ENCODE assay signal across 8 cellular contexts in genomic region chr21:17139189-17139588, GRCh38.
A peak's percentile ranks its signal among the peaks of the same experiment; 100 is the strongest.
DNase-seq lines count a peak whose midpoint lies in the region; ATAC-seq, FAIRE-seq and TF ChIP-seq lines count a peak whose summit lies in the region.
"Not testable (repeated sequence)": the region's sequence is repeated elsewhere in the genome, so short reads cannot be mapped to it uniquely, and the experiment has no call there.

No MANE protein-coding gene starts in this region.

- not testable (repeated sequence) for H2AFZ ChIP-seq in keratinocyte (ENCODE audit: control insufficient read depth, low read length)

- not testable (repeated sequence) for H3K27ac Mint-ChIP-seq in CD14-positive monocyte; activated naive CD8-positive, alpha-beta T cell treated with anti-CD3 and anti-CD28 coated beads for 36 hours; natural killer cell treated with Interleukin-12 subunit alpha and Interleukin-12 subunit beta and Interleukin-15 and Interleukin-18, amount 100 ng/mL, for 72 hours
- peak overlapping the region; percentile 25 for H3K27ac Mint-ChIP-seq in T-helper 17 cell

- peaks cover 0 to 12% (median 7%) of the 10 kb centered on the region in 7 donors for H3K9me3 Mint-ChIP-seq in CD14-positive monocyte
- H3K9me3 Mint-ChIP-seq in activated naive CD8-positive, alpha-beta T cell treated with anti-CD3 and anti-CD28 coated beads for 36 hours, result not testable (repeated sequence)
- peaks cover 15% of the 10 kb centered on the region for H3K9me3 Mint-ChIP-seq in natural killer cell treated with Interleukin-12 subunit alpha and Interleukin-12 subunit beta and Interleukin-15 and Interleukin-18, amount 100 ng/mL, for 72 hours

- intact Hi-C loops in CD14-positive monocyte (cut with micrococcal nuclease); esophagus squamous epithelium (cut with DNase I); testis (cut with DNase I; ENCODE audit: low total_unique reads): not testable (repeated sequence)

- H3K36me3 Mint-ChIP-seq in CD14-positive monocyte; T-helper 17 cell (ENCODE audit: low read depth); activated naive CD8-positive, alpha-beta T cell treated with anti-CD3 and anti-CD28 coated beads for 36 hours: not testable (repeated sequence)
- H3K36me3 Mint-ChIP-seq in natural killer cell treated with Interleukin-12 subunit alpha and Interleukin-12 subunit beta and Interleukin-15 and Interleukin-18, amount 100 ng/mL, for 72 hours, result peaks cover 17% of the 10 kb centered on the region

- H3K4me1 Mint-ChIP-seq in CD14-positive monocyte; T-helper 17 cell; activated naive CD8-positive, alpha-beta T cell treated with anti-CD3 and anti-CD28 coated beads for 36 hours; natural killer cell treated with Interleukin-12 subunit alpha and Interleukin-12 subunit beta and Interleukin-15 and Interleukin-18, amount 100 ng/mL, for 72 hours (ENCODE audit: low read depth in 2 of 2): not testable (repeated sequence)

- not testable (repeated sequence) for H3K36me3 ChIP-seq in KOPT-K1 (ENCODE audit: insufficient read depth, low read length); esophagus squamous epithelium; keratinocyte (ENCODE audit: control insufficient read depth in 2 of 2, extremely low read depth in 1 of 2, insufficient read depth in 2 of 2, low read length in 2 of 2); testis (ENCODE audit: low read depth, missing control alignments)

- not testable (repeated sequence) for H3K27me3 Mint-ChIP-seq in CD14-positive monocyte (ENCODE audit: low read depth in 3 of 3); T-helper 17 cell; activated naive CD8-positive, alpha-beta T cell treated with anti-CD3 and anti-CD28 coated beads for 36 hours; natural killer cell treated with Interleukin-12 subunit alpha and Interleukin-12 subunit beta and Interleukin-15 and Interleukin-18, amount 100 ng/mL, for 72 hours

- not testable (repeated sequence) for DNase-seq in CD14-positive monocyte (ENCODE audit: low spot score); T-helper 17 cell; activated naive CD8-positive, alpha-beta T cell treated with anti-CD3 and anti-CD28 coated beads for 36 hours; esophagus squamous epithelium (lab: John Stamatoyannopoulos, UW); keratinocyte (ENCODE audit: low read depth, low spot score); natural killer cell treated with Interleukin-12 subunit alpha and Interleukin-12 subunit beta and Interleukin-15 and Interleukin-18, amount 100 ng/mL, for 72 hours (ENCODE audit: low spot score)
- DNase-seq in testis, result peak; percentile 18

- not testable (repeated sequence) for FAIRE-seq in keratinocyte (lab: Jason Lieb, UNC)

- not testable (repeated sequence) for H3K27me3 ChIP-seq in esophagus squamous epithelium; keratinocyte (ENCODE audit: control insufficient read depth, extremely low read depth, insufficient read depth, low read length); testis

- H3K27ac ChIP-seq in KOPT-K1 (ENCODE audit: low read depth, low read length, poor library complexity, severe bottlenecking) (peak overlapping the region; percentile 46), testis (peak overlapping the region; percentile 36 to 79)
- not testable (repeated sequence) for H3K27ac ChIP-seq in esophagus squamous epithelium; keratinocyte (ENCODE audit: control insufficient read depth, insufficient read depth, low read length)

- not testable (repeated sequence) for H3K4me1 ChIP-seq in esophagus squamous epithelium; keratinocyte (ENCODE audit: control insufficient read depth, extremely low read depth, insufficient read depth, low read length); testis

- 40 to 57% methylated on average over 3 of the region's 3 CpGs for WGBS in esophagus squamous epithelium, 2 donors
- WGBS in testis, 2 donors, result 11% methylated on average over 3 of the region's 3 CpGs

- peak overlapping the region in 3 of 4 donors; percentile 18 to 51 (median 30) for H3K4me3 ChIP-seq in esophagus squamous epithelium
- peak overlapping the region in 2 of 3 experiments; percentile 6 to 30 for H3K4me3 ChIP-seq in keratinocyte (ENCODE audit: control insufficient read depth in 2 of 3, extremely low read depth in 1 of 3, insufficient read depth in 2 of 3, low read depth in 1 of 3, low read length in 3 of 3)
- peak overlapping the region; percentile 22 to 44 for H3K4me3 ChIP-seq in testis

- dilution Hi-C loops in keratinocyte (cut with MboI; ENCODE audit: extremely low pct_ligation_motif_present, low sequenced_read_pairs), result not testable (repeated sequence)

- H3K4me3 Mint-ChIP-seq in CD14-positive monocyte, result peak overlapping the region; percentile 49 to 68
- H3K4me3 Mint-ChIP-seq in T-helper 17 cell, result peak overlapping the region; percentile 28
- H3K4me3 Mint-ChIP-seq in activated naive CD8-positive, alpha-beta T cell treated with anti-CD3 and anti-CD28 coated beads for 36 hours, result peak overlapping the region; percentile 16
- H3K4me3 Mint-ChIP-seq in natural killer cell treated with Interleukin-12 subunit alpha and Interleukin-12 subunit beta and Interleukin-15 and Interleukin-18, amount 100 ng/mL, for 72 hours, result peak overlapping the region; percentile 45

- H3K9ac ChIP-seq in keratinocyte (ENCODE audit: control insufficient read depth, extremely low read depth, insufficient read depth, low read length), result not testable (repeated sequence)

- not testable (repeated sequence) for ATAC-seq in T-helper 17 cell; natural killer cell treated with Interleukin-12 subunit alpha and Interleukin-12 subunit beta and Interleukin-15 and Interleukin-18, amount 100 ng/mL, for 72 hours

- TF ChIP-seq CTCF in CD14-positive monocyte (IDR thresholded peaks at IDR 0.05); esophagus squamous epithelium (IDR thresholded peaks at IDR 0.05); keratinocyte (optimal IDR thresholded peaks at IDR 0.05 in 1 of 3, IDR thresholded peaks at IDR 0.05 in 1 of 3, conservative IDR thresholded peaks at IDR 0.05 in 1 of 3; ENCODE audit: extremely low read depth in 1 of 3, insufficient read depth in 2 of 3, low read length in 3 of 3); testis (IDR thresholded peaks at IDR 0.05): not testable (repeated sequence)

- not testable (repeated sequence) for H3K9me3 ChIP-seq in KOPT-K1 (ENCODE audit: insufficient read depth, low read length, poor library complexity, severe bottlenecking); T-helper 17 cell (ENCODE audit: control insufficient read depth, low read length, poor library complexity, severe bottlenecking); esophagus squamous epithelium; keratinocyte (ENCODE audit: control insufficient read depth, low read depth, low read length); testis

- not testable (repeated sequence) for TF ChIP-seq POLR2A in esophagus squamous epithelium (IDR thresholded peaks at IDR 0.05); testis (IDR thresholded peaks at IDR 0.05)

- not testable (repeated sequence) for H3K79me2 ChIP-seq in keratinocyte (ENCODE audit: control insufficient read depth, insufficient read depth, low read length)

- H3K4me2 ChIP-seq in keratinocyte (ENCODE audit: control insufficient read depth, extremely low read depth, insufficient read depth, low read depth, low read length), result peak overlapping the region; percentile 37

- H4K20me1 ChIP-seq in keratinocyte (ENCODE audit: control insufficient read depth, extremely low read depth, insufficient read depth, low read length), result not testable (repeated sequence)

- not testable (repeated sequence) for H3K9me1 ChIP-seq in keratinocyte (ENCODE audit: control insufficient read depth, extremely low read depth, insufficient read depth, low read length)
